Comparison of ENCODE assay signal across 1 cellular context in genomic region chr3:33577588-33577987, GRCh38.
TF ChIP-seq lines count a peak whose summit lies in the region.

No MANE protein-coding gene starts in this region.

TF ChIP-seq in HepG2, 621 proteins besides CTCF, POLR2A, EP300 and RAD21 (continued from another document):
- TF ChIP-seq GZF1 (CRISPR knock-in tag; IDR thresholded peaks at IDR 0.05): no peak
- TF ChIP-seq ZNF430 (CRISPR knock-in tag; IDR thresholded peaks at IDR 0.05): no peak
- TF ChIP-seq ZNF564 (CRISPR knock-in tag; IDR thresholded peaks at IDR 0.05): no peak
- no peak for TF ChIP-seq BHLHE40 (IDR thresholded peaks at IDR 0.05; ENCODE audit: low read length)
- TF ChIP-seq NFE2L1 (CRISPR knock-in tag; IDR thresholded peaks at IDR 0.05; ENCODE audit: borderline replicate concordance): no peak
- TF ChIP-seq ETV5 (CRISPR knock-in tag; IDR thresholded peaks at IDR 0.05; ENCODE audit: borderline replicate concordance): no peak
- TF ChIP-seq AHR (CRISPR knock-in tag; IDR thresholded peaks at IDR 0.05): no peak
- TF ChIP-seq, protein P1, sequence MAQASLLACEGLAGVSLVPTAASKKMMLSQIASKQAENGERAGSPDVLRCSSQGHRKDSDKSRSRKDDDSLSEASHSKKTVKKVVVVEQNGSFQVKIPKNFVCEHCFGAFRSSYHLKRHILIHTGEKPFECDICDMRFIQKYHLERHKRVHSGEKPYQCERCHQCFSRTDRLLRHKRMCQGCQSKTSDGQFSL (CRISPR knock-in tag; IDR thresholded peaks at IDR 0.05): no peak
- no peak for TF ChIP-seq DNMT3B (CRISPR knock-in tag; conservative IDR thresholded peaks at IDR 0.05)
- no peak for TF ChIP-seq SOX6 (IDR thresholded peaks at IDR 0.05)
- 0 out of 2 replicates have a peak, but pooled peaks have one; percentile 6 for TF ChIP-seq SOX6 (CRISPR knock-in tag; IDR thresholded peaks at IDR 0.05)
- 0 out of 2 replicates have a peak, but pooled peaks have one; percentile 1 for TF ChIP-seq SOX5 (CRISPR knock-in tag; IDR thresholded peaks at IDR 0.05; ENCODE audit: borderline replicate concordance)
- no peak for TF ChIP-seq ZFP36L2 (CRISPR knock-in tag; IDR thresholded peaks at IDR 0.05)
- no peak for TF ChIP-seq ZBTB33 (CRISPR knock-in tag; IDR thresholded peaks at IDR 0.05)
